Comparison of ENCODE assay signal across 1 cellular context in genomic region chr12:123141615-123142517, GRCh38.
TF ChIP-seq lines count a peak whose summit lies in the region.

No MANE protein-coding gene starts in this region.

TF ChIP-seq in HepG2, 621 proteins besides CTCF, POLR2A, EP300 and RAD21 (continued from another document and continues in another):
- TF ChIP-seq ZNF687 (CRISPR knock-in tag; IDR thresholded peaks at IDR 0.05) (peak; percentile 76), HDAC2 (CRISPR knock-in tag; IDR thresholded peaks at IDR 0.05) (peak; percentile 62; the same call in 1 of the 2 replicates), ZNF446 (CRISPR knock-in tag; IDR thresholded peaks at IDR 0.05) (no peak), ZNF407 (CRISPR knock-in tag; IDR thresholded peaks at IDR 0.05; ENCODE audit: not compliant biosample characterization) (no peak), SMAD9 (CRISPR knock-in tag; IDR thresholded peaks at IDR 0.05) (no peak), KDM5A (IDR thresholded peaks at IDR 0.05; ENCODE audit: borderline replicate concordance, low read length) (no peak; the same call in 1 of the 2 replicates), ZNF335 (CRISPR knock-in tag; IDR thresholded peaks at IDR 0.05) (no peak), MAFF (IDR thresholded peaks at IDR 0.05; ENCODE audit: low read depth, low read length) (peak; percentile 91), ZNF749 (CRISPR knock-in tag; IDR thresholded peaks at IDR 0.05; ENCODE audit: borderline replicate concordance) (no peak), TEAD2 (CRISPR knock-in tag; IDR thresholded peaks at IDR 0.05) (no peak), RELA (CRISPR knock-in tag; IDR thresholded peaks at IDR 0.05) (no peak), TAF1 (CRISPR knock-in tag; IDR thresholded peaks at IDR 0.05) (peak; percentile 63; the same call in 1 of the 2 replicates), ATRX (CRISPR knock-in tag; IDR thresholded peaks at IDR 0.05; ENCODE audit: borderline replicate concordance) (no peak), ZNF740 (CRISPR knock-in tag; IDR thresholded peaks at IDR 0.05) (no peak), REST (IDR thresholded peaks at IDR 0.05; ENCODE audit: borderline replicate concordance in 1 of 2, low read depth in 1 of 2, low read length in 2 of 2) (peak in 1 of 2 experiments; percentile 10; a peak in 1 of 4 replicates), ELF3 (CRISPR knock-in tag; IDR thresholded peaks at IDR 0.05) (peak; percentile 81), WIZ (CRISPR knock-in tag; IDR thresholded peaks at IDR 0.05) (no peak), HNF4G (IDR thresholded peaks at IDR 0.05; ENCODE audit: borderline replicate concordance, low read depth, low read length) (peak; percentile 45; the same call in 1 of the 2 replicates), HNF4G (CRISPR knock-in tag; IDR thresholded peaks at IDR 0.05; ENCODE audit: borderline replicate concordance, low read depth) (no peak; the same call in 1 of the 2 replicates), TFAP4 (IDR thresholded peaks at IDR 0.05; ENCODE audit: borderline replicate concordance, low read depth) (0 out of 2 replicates have a peak, but pooled peaks have one; percentile 10), THAP7 (CRISPR knock-in tag; IDR thresholded peaks at IDR 0.05) (no peak), IRF9 (CRISPR knock-in tag; IDR thresholded peaks at IDR 0.05; ENCODE audit: borderline replicate concordance) (no peak), ZHX2 (IDR thresholded peaks at IDR 0.05; ENCODE audit: low read depth) (no peak), ZHX2 (CRISPR knock-in tag; IDR thresholded peaks at IDR 0.05; ENCODE audit: borderline replicate concordance) (no peak), MIXL1 (CRISPR knock-in tag; IDR thresholded peaks at IDR 0.05) (peak; percentile 64; the same call in 1 of the 2 replicates), ZSCAN25 (CRISPR knock-in tag; IDR thresholded peaks at IDR 0.05) (peak; percentile 38; the same call in 1 of the 2 replicates), NR2F2 (IDR thresholded peaks at IDR 0.05; ENCODE audit: borderline replicate concordance, low read depth) (peak; percentile 63), ZNF33B (CRISPR knock-in tag; IDR thresholded peaks at IDR 0.05) (0 out of 2 replicates have a peak, but pooled peaks have one; percentile 23), TMF1 (CRISPR knock-in tag; IDR thresholded peaks at IDR 0.05; ENCODE audit: low read depth) (no peak), ARNT (IDR thresholded peaks at IDR 0.05) (no peak)
